In genomic region chr18:46516555-46516954, GRCh38 we compare ENCODE assay signal across 28 cellular contexts.
DNase-seq lines count a peak whose midpoint lies in the region; FAIRE-seq and TF ChIP-seq lines count a peak whose summit lies in the region.
"Had no signal": no experiment of that assay in that cellular context is flagged by ENCODE, and none has a peak within 500 bp of the region (broad histone marks: within the 10 kb centered on the region; RNA-seq: fewer than 3 reads in every experiment).

No MANE protein-coding gene starts in this region.

- peaks cover 7% of the 10 kb centered on the region for H3K9me3 Mint-ChIP-seq in neural crest cell
- H3K9me3 Mint-ChIP-seq: CD8-positive, alpha-beta T cell had no signal

- H3K36me3 Mint-ChIP-seq in neural crest cell (ENCODE audit: low read depth): no peaks in the 10 kb centered on the region
- H3K36me3 Mint-ChIP-seq: CD8-positive, alpha-beta T cell had no signal

- H3K36me3 ChIP-seq in HEK293 (ENCODE audit: control insufficient read depth in 2 of 2, insufficient read depth in 1 of 2, low read length in 2 of 2) (no peaks in the 10 kb centered on the region), bronchial epithelial cell (ENCODE audit: control insufficient read depth, insufficient read depth, low read length) (no peaks in the 10 kb centered on the region), GM23248 (ENCODE audit: low read depth) (no peaks in the 10 kb centered on the region)
- H3K36me3 ChIP-seq: BLaER1 treated with 17β-estradiol and CSF1 and Interleukin-3, amounts not matched to agents 10 nM and 100 nM had no signal

- H3K27me3 ChIP-seq in bronchial epithelial cell (ENCODE audit: control insufficient read depth, insufficient read depth, low read length): no peaks in the 10 kb centered on the region
- H3K27me3 ChIP-seq in GM23248 (replicated peaks; ENCODE audit: insufficient read depth): no peaks in the 10 kb centered on the region; the same call in 1 of the 2 replicates
- H3K27me3 ChIP-seq: BLaER1 treated with 17β-estradiol and CSF1 and Interleukin-3, amounts not matched to agents 10 nM and 100 nM had no signal

- no peak overlapping the region for H3K4me3 Mint-ChIP-seq in neural crest cell
- H3K4me3 Mint-ChIP-seq: B cell; CD4-positive, alpha-beta T cell; CD8-positive, alpha-beta T cell had no signal

- H3K4me2 ChIP-seq in GM23248 (ENCODE audit: unreplicated experiment): no peak overlapping the region
- H3K4me2 ChIP-seq: BLaER1 treated with 17β-estradiol and CSF1 and Interleukin-3, amounts not matched to agents 10 nM and 100 nM had no signal

- no peak for TF ChIP-seq CTCF in D721Med (IDR thresholded peaks at IDR 0.05; ENCODE audit: insufficient read depth, missing control alignments)
- TF ChIP-seq CTCF in HEK293 (tag by site-specific recombination; IDR thresholded peaks at IDR 0.05): no peak
- no peak for TF ChIP-seq CTCF in bronchial epithelial cell (IDR thresholded peaks at IDR 0.05; ENCODE audit: insufficient read depth, low read length, severe bottlenecking)
- no peak for TF ChIP-seq CTCF in neural crest cell (conservative IDR thresholded peaks at IDR 0.05)
- no peak for TF ChIP-seq CTCF in RWPE1 (conservative IDR thresholded peaks at IDR 0.05; ENCODE audit: low read depth)

- H3K9ac ChIP-seq in GM23248: no peak overlapping the region
- H3K9ac ChIP-seq: BLaER1 treated with 17β-estradiol and CSF1 and Interleukin-3, amounts not matched to agents 10 nM and 100 nM had no signal

- H3K4me3 ChIP-seq in HEK293 (ENCODE audit: low read depth, low read length) (no peak overlapping the region), bronchial epithelial cell (ENCODE audit: low read depth, low read length) (no peak overlapping the region), GM23248 (no peak overlapping the region)
- H3K4me3 ChIP-seq: BLaER1 treated with 17β-estradiol and CSF1 and Interleukin-3, amounts not matched to agents 10 nM and 100 nM; GM12878 had no signal

- FAIRE-seq in D721Med (lab: Jason Lieb, UNC) (peak; percentile 53), bronchial epithelial cell (lab: Jason Lieb, UNC) (peak; percentile 81)
- FAIRE-seq: A204.1, GM12878, GM12892, GM18507, GM19239 had no signal

- H4K20me1 ChIP-seq in GM23248 (ENCODE audit: insufficient read depth): no peaks in the 10 kb centered on the region
- H4K20me1 ChIP-seq: BLaER1 treated with 17β-estradiol and CSF1 and Interleukin-3, amounts not matched to agents 10 nM and 100 nM had no signal

- H2AFZ ChIP-seq in GM23248: no peak overlapping the region

- peak overlapping the region; percentile 30 for H3K27ac Mint-ChIP-seq in neural crest cell (ENCODE audit: unreplicated experiment)
- H3K27ac Mint-ChIP-seq: B cell; CD4-positive, alpha-beta T cell; CD8-positive, alpha-beta T cell had no signal

- CTCF ChIA-PET in HEK293 (lab: Yijun Ruan, JAX) (interaction anchor here (0.6 to 1.6 kb wide), 3 partner anchors 235 to 343 kb away, joined by 3 to 6 read pairs (median 3); a partner anchor contains a TSS), RWPE1 (lab: Yijun Ruan, JAX) (no interaction called here)

- POLR2A ChIA-PET in HEK293 (lab: Yijun Ruan, JAX): no interaction called here
- POLR2A ChIA-PET in RWPE1 (lab: Yijun Ruan, JAX; ENCODE audit: low non-redundant PET): no interaction called here

- no peaks in the 10 kb centered on the region for H3K79me2 ChIP-seq in GM23248 (ENCODE audit: insufficient read depth)

- H3K27me3 Mint-ChIP-seq in neural crest cell (ENCODE audit: low read depth): peaks cover 58% of the 10 kb centered on the region

- H3K4me1 ChIP-seq in HEK293 (ENCODE audit: control insufficient read depth, insufficient read depth, low read length) (no peaks in the 10 kb centered on the region), GM23248 (ENCODE audit: insufficient read depth) (no peaks in the 10 kb centered on the region)
- H3K4me1 ChIP-seq: Caco-2 had no signal

- no peaks in the 10 kb centered on the region for H3K9me2 ChIP-seq in GM23248 (ENCODE audit: insufficient read depth)

- no peak overlapping the region for H3K27ac ChIP-seq in HEK293 (ENCODE audit: extremely low read depth, low read depth, low read length)
- H3K27ac ChIP-seq in GM23248: no peak overlapping the region
- H3K27ac ChIP-seq in RWPE1: no peak overlapping the region
- H3K27ac ChIP-seq: BLaER1 treated with 17β-estradiol and CSF1 and Interleukin-3, amounts not matched to agents 10 nM and 100 nM; C4-2B had no signal

- DNase-seq in D721Med (ENCODE audit: insufficient read length, low spot score) (no peak), bronchial epithelial cell (ENCODE audit: low read depth) (no peak), neural crest cell (ENCODE audit: low read depth, low spot score) (no peak), GM23248 (no peak), RWPE1 (ENCODE audit: low spot score) (no peak), AML-193 (lab: John Stamatoyannopoulos, UW) (no peak)
- DNase-seq: 8988T; ACHN; Caco-2; Calu3; CD4-positive, alpha-beta T cell; CD8-positive, alpha-beta T cell; DMS 273 treated with DMSO at 0.1 percent for 48 hours; DMS153; DMS53; DMS79; DND-41; EL; GDM1 had no signal

- H3K9me3 ChIP-seq in HEK293 (ENCODE audit: control insufficient read depth, insufficient read depth, low read depth, low read length): no peaks in the 10 kb centered on the region
- H3K9me3 ChIP-seq in GM23248 (ENCODE audit: low read depth): no peaks in the 10 kb centered on the region
- H3K9me3 ChIP-seq: Caco-2 had no signal

- H3K4me1 Mint-ChIP-seq in neural crest cell: no peaks in the 10 kb centered on the region
- H3K4me1 Mint-ChIP-seq: B cell had no signal

- in situ Hi-C loops in GM23248 (cut with MboI): no loop called here

- H3F3A ChIP-seq in GM23248 (ENCODE audit: insufficient read depth): no peaks in the 10 kb centered on the region

TF ChIP-seq in HEK293, 187 proteins besides CTCF, POLR2A, EP300 and RAD21:
- TF ChIP-seq KLF9 (tag by site-specific recombination; IDR thresholded peaks at IDR 0.05; ENCODE audit: low read depth): no peak
- peak; percentile 11; the same call in 1 of the 2 replicates for TF ChIP-seq ZNF560 (tag by site-specific recombination; IDR thresholded peaks at IDR 0.05; ENCODE audit: borderline replicate concordance)
- TF ChIP-seq, protein P1, sequence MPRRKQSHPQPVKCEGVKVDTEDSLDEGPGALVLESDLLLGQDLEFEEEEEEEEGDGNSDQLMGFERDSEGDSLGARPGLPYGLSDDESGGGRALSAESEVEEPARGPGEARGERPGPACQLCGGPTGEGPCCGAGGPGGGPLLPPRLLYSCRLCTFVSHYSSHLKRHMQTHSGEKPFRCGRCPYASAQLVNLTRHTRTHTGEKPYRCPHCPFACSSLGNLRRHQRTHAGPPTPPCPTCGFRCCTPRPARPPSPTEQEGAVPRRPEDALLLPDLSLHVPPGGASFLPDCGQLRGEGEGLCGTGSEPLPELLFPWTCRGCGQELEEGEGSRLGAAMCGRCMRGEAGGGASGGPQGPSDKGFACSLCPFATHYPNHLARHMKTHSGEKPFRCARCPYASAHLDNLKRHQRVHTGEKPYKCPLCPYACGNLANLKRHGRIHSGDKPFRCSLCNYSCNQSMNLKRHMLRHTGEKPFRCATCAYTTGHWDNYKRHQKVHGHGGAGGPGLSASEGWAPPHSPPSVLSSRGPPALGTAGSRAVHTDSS (tag by site-specific recombination; IDR thresholded peaks at IDR 0.05): peak; percentile 95
- TF ChIP-seq, protein P2, sequence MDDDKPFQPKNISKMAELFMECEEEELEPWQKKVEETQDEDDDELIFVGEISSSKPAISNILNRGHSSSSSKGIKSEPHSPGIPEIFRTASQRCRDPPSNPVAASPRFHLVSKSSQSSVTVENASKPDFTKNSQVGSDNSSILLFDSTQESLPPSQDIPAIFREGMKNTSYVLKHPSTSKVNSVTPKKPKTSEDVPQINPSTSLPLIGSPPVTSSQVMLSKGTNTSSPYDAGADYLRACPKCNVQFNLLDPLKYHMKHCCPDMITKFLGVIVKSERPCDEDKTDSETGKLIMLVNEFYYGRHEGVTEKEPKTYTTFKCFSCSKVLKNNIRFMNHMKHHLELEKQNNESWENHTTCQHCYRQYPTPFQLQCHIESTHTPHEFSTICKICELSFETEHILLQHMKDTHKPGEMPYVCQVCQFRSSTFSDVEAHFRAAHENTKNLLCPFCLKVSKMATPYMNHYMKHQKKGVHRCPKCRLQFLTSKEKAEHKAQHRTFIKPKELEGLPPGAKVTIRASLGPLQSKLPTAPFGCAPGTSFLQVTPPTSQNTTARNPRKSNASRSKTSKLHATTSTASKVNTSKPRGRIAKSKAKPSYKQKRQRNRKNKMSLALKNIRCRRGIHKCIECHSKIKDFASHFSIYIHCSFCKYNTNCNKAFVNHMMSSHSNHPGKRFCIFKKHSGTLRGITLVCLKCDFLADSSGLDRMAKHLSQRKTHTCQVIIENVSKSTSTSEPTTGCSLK (tag by site-specific recombination; IDR thresholded peaks at IDR 0.05): 0 out of 2 replicates have a peak, but pooled peaks have one; percentile 39
- TF ChIP-seq ZNF76 (tag by site-specific recombination; IDR thresholded peaks at IDR 0.05; ENCODE audit: borderline replicate concordance, low read depth): no peak
- no peak for TF ChIP-seq REPIN1 (tag by site-specific recombination; IDR thresholded peaks at IDR 0.05; ENCODE audit: low read depth)
- peak; percentile 44; the same call in 1 of the 2 replicates for TF ChIP-seq YY2 (tag by site-specific recombination; IDR thresholded peaks at IDR 0.05)
- 0 out of 2 replicates have a peak, but pooled peaks have one; percentile 77 for TF ChIP-seq ZNF658 (tag by site-specific recombination; IDR thresholded peaks at IDR 0.05)
- TF ChIP-seq GLI4 (tag by site-specific recombination; IDR thresholded peaks at IDR 0.05): no peak
- TF ChIP-seq, protein P3, sequence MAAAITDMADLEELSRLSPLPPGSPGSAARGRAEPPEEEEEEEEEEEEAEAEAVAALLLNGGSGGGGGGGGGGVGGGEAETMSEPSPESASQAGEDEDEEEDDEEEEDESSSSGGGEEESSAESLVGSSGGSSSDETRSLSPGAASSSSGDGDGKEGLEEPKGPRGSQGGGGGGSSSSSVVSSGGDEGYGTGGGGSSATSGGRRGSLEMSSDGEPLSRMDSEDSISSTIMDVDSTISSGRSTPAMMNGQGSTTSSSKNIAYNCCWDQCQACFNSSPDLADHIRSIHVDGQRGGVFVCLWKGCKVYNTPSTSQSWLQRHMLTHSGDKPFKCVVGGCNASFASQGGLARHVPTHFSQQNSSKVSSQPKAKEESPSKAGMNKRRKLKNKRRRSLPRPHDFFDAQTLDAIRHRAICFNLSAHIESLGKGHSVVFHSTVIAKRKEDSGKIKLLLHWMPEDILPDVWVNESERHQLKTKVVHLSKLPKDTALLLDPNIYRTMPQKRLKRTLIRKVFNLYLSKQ (tag by site-specific recombination; IDR thresholded peaks at IDR 0.05; ENCODE audit: borderline replicate concordance): no peak
